ENCODE assay signal across 10 cellular contexts in genomic region chr2:62724886-62725711, GRCh38.
DNase-seq lines count a peak whose midpoint lies in the region; ATAC-seq and TF ChIP-seq lines count a peak whose summit lies in the region.
"Had no signal": no experiment of that assay in that cellular context is flagged by ENCODE, and none has a peak within 500 bp of the region (broad histone marks: within the 10 kb centered on the region; RNA-seq: fewer than 3 reads in every experiment).

No MANE protein-coding gene starts in this region.

- no peaks in the 10 kb centered on the region for H3K9me3 Mint-ChIP-seq in central memory CD8-positive, alpha-beta T cell

- H3K9me3 ChIP-seq in DND-41 (ENCODE audit: insufficient read depth, low read length, severe bottlenecking) (peaks cover 7% of the 10 kb centered on the region), muscle layer of colon (ENCODE audit: low read length) (no peaks in the 10 kb centered on the region)
- H3K9me3 ChIP-seq: HAP-1 had no signal

- H3K4me1 ChIP-seq in DND-41 (ENCODE audit: insufficient read depth, low read length), result no peaks in the 10 kb centered on the region
- H3K4me1 ChIP-seq in muscle layer of colon (ENCODE audit: insufficient read depth, low read length), result peaks cover 38% of the 10 kb centered on the region
- H3K4me1 ChIP-seq: HAP-1 had no signal

- H3K27ac ChIP-seq in DND-41 (ENCODE audit: low read length) (no peak overlapping the region; the same call in 1 of the 2 replicates), muscle layer of colon (ENCODE audit: low read depth, low read length) (peak overlapping the region; percentile 3)

- TF ChIP-seq CTCF in DND-41 (IDR thresholded peaks at IDR 0.05; ENCODE audit: borderline replicate concordance, extremely low read depth, low read length, poor library complexity, severe bottlenecking), result peak; percentile 62
- peak; percentile 27 for TF ChIP-seq CTCF in NB4 (IDR thresholded peaks at IDR 0.05; ENCODE audit: low read depth, low read length)

- no peak for TF ChIP-seq POLR2A in NB4 (IDR thresholded peaks at IDR 0.05; ENCODE audit: extremely low read depth, insufficient read length)

- ATAC-seq in DND-41 (ENCODE audit: insufficient read depth, low read depth) (peak; percentile 70), HG03565 (IDR thresholded peaks at IDR 0.05; ENCODE audit: unreplicated experiment) (no peak), GM21717 (IDR thresholded peaks at IDR 0.05; ENCODE audit: unreplicated experiment) (no peak), GM19463 (IDR thresholded peaks at IDR 0.05; ENCODE audit: unreplicated experiment) (no peak)
- peak; percentile 65 for ATAC-seq in central memory CD8-positive, alpha-beta T cell (replicated peaks; ENCODE audit: extremely low read depth, poor library complexity, severe bottlenecking)

- H3K4me3 Mint-ChIP-seq in central memory CD8-positive, alpha-beta T cell, result no peak overlapping the region
- H3K4me3 Mint-ChIP-seq: nephron had no signal

- no peak overlapping the region for H2AFZ ChIP-seq in DND-41 (ENCODE audit: low read depth, low read length)

- H3K36me3 ChIP-seq in DND-41 (ENCODE audit: insufficient read depth, low read length), result peaks cover 5% of the 10 kb centered on the region; the same call in 1 of the 2 replicates
- no peaks in the 10 kb centered on the region for H3K36me3 ChIP-seq in muscle layer of colon (ENCODE audit: insufficient read depth, low read length)
- H3K36me3 ChIP-seq: HAP-1 had no signal

- peaks cover 1% of the 10 kb centered on the region for H3K36me3 Mint-ChIP-seq in central memory CD8-positive, alpha-beta T cell (ENCODE audit: insufficient read depth)

- H3K79me2 ChIP-seq in DND-41 (ENCODE audit: insufficient read depth, low read length), result peaks cover 72% of the 10 kb centered on the region

- H3K27me3 ChIP-seq in DND-41 (ENCODE audit: insufficient read depth, low read length, poor library complexity) (no peaks in the 10 kb centered on the region), muscle layer of colon (ENCODE audit: control insufficient read depth in 1 of 2, insufficient read depth in 2 of 2, low read length in 2 of 2) (no peaks in the 10 kb centered on the region)

- H3K27ac Mint-ChIP-seq in central memory CD8-positive, alpha-beta T cell (ENCODE audit: low read depth), result no peak overlapping the region
- H3K27ac Mint-ChIP-seq: nephron had no signal

- H3K9ac ChIP-seq in DND-41 (ENCODE audit: low read depth, low read length) (no peak overlapping the region), muscle layer of colon (ENCODE audit: low read length) (no peak overlapping the region)

- DNase-seq in DND-41 (peak; percentile 43), NB4 (ENCODE audit: low read depth) (peak; percentile 44), MV-4-11 (lab: John Stamatoyannopoulos, UW) (no peak)
- DNase-seq in central memory CD8-positive, alpha-beta T cell (ENCODE audit: low spot score in 2 of 2), result peak in 1 of 2 donors; percentile 15

- H3K4me3 ChIP-seq in DND-41 (ENCODE audit: low read depth in 1 of 2, low read length in 2 of 2) (no peak overlapping the region), NB4 (ENCODE audit: low read depth, low read length) (no peak overlapping the region), muscle layer of colon (ENCODE audit: low read depth in 1 of 2, low read length in 2 of 2) (no peak overlapping the region)
- H3K4me3 ChIP-seq: HAP-1 had no signal

- no peaks in the 10 kb centered on the region for H3K27me3 Mint-ChIP-seq in central memory CD8-positive, alpha-beta T cell

- no peak overlapping the region for H3K4me2 ChIP-seq in DND-41 (ENCODE audit: insufficient read depth, low read length)

- H4K20me1 ChIP-seq in DND-41 (ENCODE audit: insufficient read depth, low read length), result peaks cover 12% of the 10 kb centered on the region; the same call in 1 of the 2 replicates

- H3K4me1 Mint-ChIP-seq in central memory CD8-positive, alpha-beta T cell, result peaks cover 39% of the 10 kb centered on the region

Comparison
In these comparisons a context has a peak if more than half of its experiments do, and no peak if none do; other contexts are left out.
1. ATAC-seq: peak in DND-41 (single experiment) and central memory CD8-positive, alpha-beta T cell (single experiment); none in HG03565 (single experiment), GM21717 (single experiment) and GM19463 (single experiment).